ENCODE assay signal across 8 cellular contexts in the genomic region with DNA sequence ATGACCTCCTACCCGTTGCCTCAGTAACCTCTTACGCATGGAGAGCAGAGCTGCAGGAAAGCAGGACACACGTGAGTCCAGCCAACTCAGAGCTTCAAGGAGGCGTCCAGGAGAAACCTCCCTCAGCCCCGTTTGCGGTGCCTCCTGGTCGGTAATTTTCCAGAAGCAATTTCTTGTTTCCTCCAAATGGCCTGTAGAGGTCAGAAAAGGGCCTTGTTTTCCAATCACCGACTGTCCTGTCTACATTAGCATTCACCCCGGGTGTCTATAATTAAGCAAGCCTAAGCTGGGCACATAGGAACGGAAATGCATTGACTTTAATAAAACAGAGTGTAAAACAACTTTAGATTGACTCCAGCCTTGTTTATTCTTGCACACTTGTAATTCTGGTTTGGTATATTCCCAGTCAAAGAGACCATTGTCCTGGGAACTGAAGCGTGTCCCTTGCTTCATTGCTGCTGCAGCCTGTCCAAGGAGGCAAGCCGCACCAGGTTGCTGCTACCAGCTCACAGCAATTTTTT.
DNase-seq lines count a peak whose midpoint lies in the region; ATAC-seq and TF ChIP-seq lines count a peak whose summit lies in the region.

No MANE protein-coding gene starts in this region.

- H3K27me3 ChIP-seq in BLaER1: no peaks in the 10 kb centered on the region
- H3K27me3 ChIP-seq in SJCRH30: peaks cover 10% of the 10 kb centered on the region

- H3K27ac ChIP-seq in BLaER1 (no peak overlapping the region), SJCRH30 (no peak overlapping the region)

- H3K27ac Mint-ChIP-seq in progenitor cell of endocrine pancreas: no peak overlapping the region
- no peak overlapping the region for H3K27ac Mint-ChIP-seq in T-helper 2 cell treated with Interferon-gamma antibody and Interleukin-4, amounts not matched to agents 5 μg/mL and 100 μg/mL, for 36 hours

- no peaks in the 10 kb centered on the region for H4K20me1 ChIP-seq in BLaER1

- H3K4me1 ChIP-seq in BLaER1: peaks cover 70% of the 10 kb centered on the region
- no peaks in the 10 kb centered on the region for H3K4me1 ChIP-seq in SJCRH30

- no peaks in the 10 kb centered on the region for H3K9me3 Mint-ChIP-seq in progenitor cell of endocrine pancreas (ENCODE audit: low read depth)
- no peaks in the 10 kb centered on the region for H3K9me3 Mint-ChIP-seq in T-helper 2 cell treated with Interferon-gamma antibody and Interleukin-4, amounts not matched to agents 5 μg/mL and 100 μg/mL, for 36 hours

- no peaks in the 10 kb centered on the region for H3K4me1 Mint-ChIP-seq in progenitor cell of endocrine pancreas (ENCODE audit: low read depth)
- H3K4me1 Mint-ChIP-seq in T-helper 2 cell treated with Interferon-gamma antibody and Interleukin-4, amounts not matched to agents 5 μg/mL and 100 μg/mL, for 36 hours (ENCODE audit: low read depth): no peaks in the 10 kb centered on the region

- no peaks in the 10 kb centered on the region for H3K36me3 Mint-ChIP-seq in progenitor cell of endocrine pancreas (ENCODE audit: insufficient read depth)
- no peaks in the 10 kb centered on the region for H3K36me3 Mint-ChIP-seq in T-helper 2 cell treated with Interferon-gamma antibody and Interleukin-4, amounts not matched to agents 5 μg/mL and 100 μg/mL, for 36 hours (ENCODE audit: low read depth)

- no peaks in the 10 kb centered on the region for H3K9me3 ChIP-seq in BLaER1
- H3K9me3 ChIP-seq in SJCRH30 (replicated peaks): no peaks in the 10 kb centered on the region

- no peak for ATAC-seq in GM21390 (IDR thresholded peaks at IDR 0.05; ENCODE audit: unreplicated experiment)

- peak overlapping the region; percentile 84 for H3K4me2 ChIP-seq in BLaER1

- peak; percentile 54 for TF ChIP-seq CTCF in foreskin fibroblast (IDR thresholded peaks at IDR 0.05; ENCODE audit: low read depth, low read length)
- peak; percentile 71 for TF ChIP-seq CTCF in progenitor cell of endocrine pancreas (IDR thresholded peaks at IDR 0.05; ENCODE audit: unreplicated experiment)

- no peaks in the 10 kb centered on the region for H3K36me3 ChIP-seq in BLaER1
- no peaks in the 10 kb centered on the region for H3K36me3 ChIP-seq in SJCRH30

- peak; percentile 55 for DNase-seq in HuH-7 (ENCODE audit: low spot score)
- peak; percentile 7 to 52 for DNase-seq in SJCRH30
- peak in 1 of 2 donors; percentile 0 for DNase-seq in foreskin fibroblast
- no peak for DNase-seq in progenitor cell of endocrine pancreas (ENCODE audit: low spot score, unreplicated experiment)
- no peak for DNase-seq in stimulated activated CD4-positive, alpha-beta T cell treated with anti-CD3 and anti-CD28 coated beads, Interleukin-4, amount 100 ng/mL, for 1 hour
- DNase-seq in T-helper 2 cell treated with Interferon-gamma antibody and Interleukin-4, amounts not matched to agents 5 μg/mL and 100 μg/mL, for 36 hours (ENCODE audit: low spot score): no peak

- H3K4me3 ChIP-seq in BLaER1: no peak overlapping the region
- H3K4me3 ChIP-seq in SJCRH30: no peak overlapping the region
- H3K4me3 ChIP-seq in foreskin fibroblast (ENCODE audit: low read depth in 1 of 2, low read length in 2 of 2): no peak overlapping the region

- H3K9ac ChIP-seq in BLaER1: no peak overlapping the region; the same call in 1 of the 2 replicates

- H3K27me3 Mint-ChIP-seq in progenitor cell of endocrine pancreas: peaks cover 2% of the 10 kb centered on the region
- no peaks in the 10 kb centered on the region for H3K27me3 Mint-ChIP-seq in T-helper 2 cell treated with Interferon-gamma antibody and Interleukin-4, amounts not matched to agents 5 μg/mL and 100 μg/mL, for 36 hours (ENCODE audit: low read depth)

- no peak overlapping the region for H3K4me3 Mint-ChIP-seq in progenitor cell of endocrine pancreas (ENCODE audit: low read depth)
- H3K4me3 Mint-ChIP-seq in T-helper 2 cell treated with Interferon-gamma antibody and Interleukin-4, amounts not matched to agents 5 μg/mL and 100 μg/mL, for 36 hours: no peak overlapping the region

Comparison
In these comparisons a context has a peak if more than half of its experiments do, and no peak if none do; other contexts are left out.
1. DNase-seq: peak in HuH-7 (single experiment) and SJCRH30 (2 of 2); none in progenitor cell of endocrine pancreas (single experiment), stimulated activated CD4-positive, alpha-beta T cell treated with anti-CD3 and anti-CD28 coated beads, Interleukin-4, amount 100 ng/mL, for 1 hour (single experiment) and T-helper 2 cell treated with Interferon-gamma antibody and Interleukin-4, amounts not matched to agents 5 μg/mL and 100 μg/mL, for 36 hours (single experiment).